ENCODE assay signal across 28 cellular contexts in genomic region chr12:122135437-122136031, GRCh38. TPM values are rescaled to one million over a fixed set of nuclear protein-coding genes. Genes with fewer than 3 reads are reported as not detected.
DNase-seq lines count a peak whose midpoint lies in the region; ATAC-seq, FAIRE-seq and TF ChIP-seq lines count a peak whose summit lies in the region.
"Had no signal": no experiment of that assay in that cellular context is flagged by ENCODE, and none has a peak within 500 bp of the region (broad histone marks: within the 10 kb centered on the region; RNA-seq: fewer than 3 reads in every experiment).

No MANE protein-coding gene starts in this region.

- H3K4me3 ChIP-seq in right cardiac atrium (ENCODE audit: low read length) = no peak overlapping the region
- H3K4me3 ChIP-seq in heart left ventricle = no peak overlapping the region
- H3K4me3 ChIP-seq in K562 = no peak overlapping the region
- no peak overlapping the region for H3K4me3 ChIP-seq in gastrocnemius medialis
- H3K4me3 ChIP-seq: A549 had no signal

- in situ Hi-C loops in K562 (cut with MboI) (no loop called here), gastrocnemius medialis (cut with MboI; ENCODE audit: low sequenced_read_pairs in 4 of 4) (loop anchor here in 1 of 4 donors (10.0 kb wide), 1 partner anchor 59 kb away; no protein-coding TSS in a partner anchor)

- no peak overlapping the region for H3K4me2 ChIP-seq in K562 (ENCODE audit: insufficient read depth, low read length)
- H3K4me2 ChIP-seq: A549, KMS-11 had no signal

- no peaks in the 10 kb centered on the region for H3K4me1 ChIP-seq in right cardiac atrium (ENCODE audit: control insufficient read depth, insufficient read depth, low read length)
- H3K4me1 ChIP-seq in heart left ventricle = no peaks in the 10 kb centered on the region
- peaks cover 0 to 13% of the 10 kb centered on the region in 2 experiments; a peak in 1 of 5 replicates for H3K4me1 ChIP-seq in K562 (replicated peaks in 1 of 2; ENCODE audit: control insufficient read depth in 2 of 2, insufficient read depth in 2 of 2, low read length in 2 of 2)
- H3K4me1 ChIP-seq in gastrocnemius medialis = peaks cover 2 to 6% of the 10 kb centered on the region in 2 donors
- H3K4me1 ChIP-seq: Caco-2 had no signal

- intact Hi-C loops in right cardiac atrium (cut with DNase I) = no loop called here
- intact Hi-C loops in heart left ventricle (cut with DNase I) = loop anchor here in 1 of 10 donors (10.0 kb wide), 1 partner anchor 59 kb away; no protein-coding TSS in a partner anchor
- intact Hi-C loops in K562 (cut with micrococcal nuclease) = no loop called here
- intact Hi-C loops in gastrocnemius medialis (cut with DNase I; ENCODE audit: low total_unique reads) = no loop called here
- intact Hi-C loops in head of caudate nucleus (cut with DNase I) = no loop called here

- no peak for TF ChIP-seq RAD21 in K562 (CRISPR knock-in tag; conservative IDR thresholded peaks at IDR 0.05 in 1 of 2, IDR thresholded peaks at IDR 0.05 in 1 of 2)

- no peaks in the 10 kb centered on the region for H3K9me1 ChIP-seq in K562 (ENCODE audit: control insufficient read depth, insufficient read depth, low read length)

- H3K4me1 Mint-ChIP-seq in endothelial cell (ENCODE audit: unreplicated experiment) = no peaks in the 10 kb centered on the region

- H3K27ac Mint-ChIP-seq in endothelial cell (ENCODE audit: unreplicated experiment) = peak overlapping the region; percentile 67
- H3K27ac Mint-ChIP-seq: CD8-positive, alpha-beta T cell had no signal

- POLR2A ChIA-PET in K562 (lab: Yijun Ruan, JAX) = interaction anchor here (0.6 to 1.0 kb wide), 3 partner anchors 10 to 333 kb away, joined by 3 to 4 read pairs (median 3); no protein-coding TSS in a partner anchor

- no peak for TF ChIP-seq POLR2A in heart left ventricle (IDR thresholded peaks at IDR 0.05)
- TF ChIP-seq POLR2A in K562 (conservative IDR thresholded peaks at IDR 0.05) = peak; percentile 22; the same call in 1 of the 2 replicates
- TF ChIP-seq POLR2A in gastrocnemius medialis (IDR thresholded peaks at IDR 0.05) = no peak

- TF ChIP-seq CTCF in heart left ventricle (IDR thresholded peaks at IDR 0.05) = no peak
- TF ChIP-seq CTCF in K562 (IDR thresholded peaks at IDR 0.05 in 2 of 3, conservative IDR thresholded peaks at IDR 0.05 in 1 of 3; ENCODE audit: insufficient read depth in 2 of 3, low read depth in 1 of 3, low read length in 3 of 3) = no peak
- TF ChIP-seq CTCF in endothelial cell (IDR thresholded peaks at IDR 0.05; ENCODE audit: unreplicated experiment) = no peak
- TF ChIP-seq CTCF in gastrocnemius medialis (IDR thresholded peaks at IDR 0.05 in 4 of 5, conservative IDR thresholded peaks at IDR 0.05 in 1 of 5) = no peak

- H3K79me2 ChIP-seq in K562 (ENCODE audit: control insufficient read depth, insufficient read depth, low read length) = no peaks in the 10 kb centered on the region

- H3K36me3 ChIP-seq in heart left ventricle (peaks cover 0 to 98% (median 76%) of the 10 kb centered on the region in 9 donors), K562 (ENCODE audit: control insufficient read depth, insufficient read depth, low read length) (peaks cover 86% of the 10 kb centered on the region), gastrocnemius medialis (peaks cover 0 to 90% of the 10 kb centered on the region in 2 donors)

- DNase-seq in right cardiac atrium = peak in 2 of 3 donors; percentile 40 to 48
- no peak for DNase-seq in heart left ventricle
- DNase-seq in K562 (ENCODE audit: extremely low read depth in 1 of 4, low spot score in 3 of 4) = no peak
- DNase-seq in endothelial cell (ENCODE audit: low spot score) = no peak
- DNase-seq in gastrocnemius medialis = no peak
- no peak for DNase-seq in head of caudate nucleus
- DNase-seq: AML-193; C1 segment of cervical spinal cord; Caco-2; CD8-positive, alpha-beta T cell; GOT3; HCEC 1CT; IMR-90; MM.1S; NCI-H1048; NCI-H1417; NCI-H1694; NCI-H2029 treated with DMSO at 0.1 percent for 48 hours; NCI-H2227 treated with DMSO at 0.1 percent for 48 hours; NCI-H69; RPMI8226; SHP77 had no signal

- CTCF ChIA-PET in K562 (lab: Yijun Ruan, JAX; ENCODE audit: low intra/inter-chr PET ratio) = no interaction called here

- BruUV-seq in K562 (replicated peaks; lab: Mats Ljungman, UMichigan) = no TSS peak

- H3K9me3 Mint-ChIP-seq in endothelial cell (ENCODE audit: unreplicated experiment) = no peaks in the 10 kb centered on the region
- H3K9me3 Mint-ChIP-seq: CD8-positive, alpha-beta T cell had no signal

- ATAC-seq in right cardiac atrium (no peak), heart left ventricle (no peak), K562 (no peak), gastrocnemius medialis (no peak), GM21717 (IDR thresholded peaks at IDR 0.05; ENCODE audit: unreplicated experiment) (no peak)
- ATAC-seq: A549; CD8-positive, alpha-beta T cell had no signal

- H3K4me3 Mint-ChIP-seq in endothelial cell (ENCODE audit: unreplicated experiment) = no peak overlapping the region
- H3K4me3 Mint-ChIP-seq: CD8-positive, alpha-beta T cell had no signal

- H4K20me1 ChIP-seq in K562 (replicated peaks; ENCODE audit: control insufficient read depth, insufficient read depth, low read length) = 0 out of 2 replicates have a peak, but pooled peaks cover 4% of the 10 kb centered on the region

- TF ChIP-seq EP300 in K562 (IDR thresholded peaks at IDR 0.05; ENCODE audit: low read length) = no peak

- no peak overlapping the region for H2AFZ ChIP-seq in K562 (ENCODE audit: low read depth, low read length)

- FAIRE-seq in K562 (lab: Jason Lieb, UNC) = no peak
- FAIRE-seq: A549, G401.6 had no signal

- 96% methylated on average over 18 of the region's 18 CpGs for WGBS in right cardiac atrium
- 96 to 98% (median 97%) methylated on average over 7 to 18 of the region's 18 CpGs for WGBS in heart left ventricle, 4 donors
- WGBS in K562 (ENCODE audit: insufficient coverage, low coverage, missing lambda C conversion rate) = 97% methylated on average over 16 of the region's 18 CpGs

- H3K36me3 Mint-ChIP-seq in endothelial cell (ENCODE audit: low read depth, unreplicated experiment) = peaks cover 34% of the 10 kb centered on the region

- no peaks in the 10 kb centered on the region for H3K9me3 ChIP-seq in right cardiac atrium (ENCODE audit: control insufficient read depth, low read length)
- no peaks in the 10 kb centered on the region for H3K9me3 ChIP-seq in heart left ventricle
- no peaks in the 10 kb centered on the region for H3K9me3 ChIP-seq in K562 (replicated peaks; ENCODE audit: control insufficient read depth, insufficient read depth, low read depth, low read length)
- H3K9me3 ChIP-seq in gastrocnemius medialis = no peaks in the 10 kb centered on the region
- H3K9me3 ChIP-seq: A549, Caco-2 had no signal

- no peaks in the 10 kb centered on the region for H3K27me3 ChIP-seq in right cardiac atrium (ENCODE audit: control insufficient read depth, insufficient read depth)
- no peaks in the 10 kb centered on the region for H3K27me3 ChIP-seq in heart left ventricle
- H3K27me3 ChIP-seq in K562 (ENCODE audit: control insufficient read depth in 2 of 2, insufficient read depth in 2 of 2, low read length in 2 of 2) = no peaks in the 10 kb centered on the region
- H3K27me3 ChIP-seq in gastrocnemius medialis = no peaks in the 10 kb centered on the region

- H3K9ac ChIP-seq in K562 (ENCODE audit: insufficient read depth in 1 of 2, low read depth in 2 of 2, low read length in 2 of 2) = peak overlapping the region in 1 of 2 experiments; percentile 70; a peak in 2 of 4 replicates
- H3K9ac ChIP-seq: KMS-11 had no signal

- H3K27me3 Mint-ChIP-seq in endothelial cell (ENCODE audit: unreplicated experiment) = peaks cover 16% of the 10 kb centered on the region

- H3K27ac ChIP-seq in right cardiac atrium (ENCODE audit: low read length) (no peak overlapping the region), heart left ventricle (no peak overlapping the region), K562 (ENCODE audit: extremely low read depth, low read depth, low read length) (no peak overlapping the region), gastrocnemius medialis (peak overlapping the region; percentile 0 to 39 (median 17))
- H3K27ac ChIP-seq: A549, KMS-11 had no signal

RNA-seq across cellular contexts. Expression of gene IL31, which starts 38.5 kb away (rescaled TPM):
- total RNA-seq in right cardiac atrium = not detected
- not detected for polyA plus RNA-seq in right cardiac atrium
- not detected for total RNA-seq in heart left ventricle
- polyA plus RNA-seq in heart left ventricle = not detected
- not detected in 2 replicates for total RNA-seq in K562 (2011; cell fraction: chromatin; rRNA removed; ENCODE audit: low replicate concordance)
- not detected in 2 replicates for total RNA-seq in K562 (2011; cell fraction: nucleolus; rRNA removed)
- total RNA-seq in K562 (2011; cell fraction: nucleoplasm; rRNA removed) = not detected in 2 replicates
- total RNA-seq in K562 (2014; rRNA removed) = not detected in 2 replicates
- not detected in 2 replicates for total RNA-seq in K562 (2014; rRNA removed; fragmentation: Illumina TruSeq; extraction: Trizol)
- not detected in 2 replicates for total RNA-seq in K562 (2015; rRNA removed; fragmentation: Illumina TruSeq; extraction: Trizol)
- total RNA-seq in K562 (2021) = not detected in 2 replicates
- polyA plus RNA-seq in K562 (2011; rRNA removed) = not detected in 2 replicates
- not detected in 2 replicates for polyA plus RNA-seq in K562 (2011; cell fraction: cytosol; rRNA removed)
- polyA plus RNA-seq in K562 (2011; cell fraction: nucleus; rRNA removed) = not detected in 2 replicates
- not detected in 2 replicates for polyA plus RNA-seq in K562 (2012)
- not detected in 2 replicates for polyA plus RNA-seq in K562 (2014; fragmentation: Illumina TruSeq; extraction: Trizol)
- polyA plus RNA-seq in K562 (2014; fragmentation: Nextera tagmentation; extraction: Ambion mirVana) = not detected
- not detected in 2 replicates for polyA plus RNA-seq in K562 (2014; rRNA removed)
- not detected in 2 replicates for polyA minus RNA-seq in K562 (2011; rRNA and poly(A)+ RNA removed)
- polyA minus RNA-seq in K562 (2011; cell fraction: cytosol; rRNA and poly(A)+ RNA removed) = not detected in 2 replicates
- not detected in 2 replicates for polyA minus RNA-seq in K562 (2011; cell fraction: nucleus; rRNA and poly(A)+ RNA removed)
- not detected for total RNA-seq in endothelial cell (ENCODE audit: unreplicated experiment)
- not detected for total RNA-seq in gastrocnemius medialis
- total RNA-seq: Caco-2; CD8-positive, alpha-beta T cell; IMR-90; NCI-H460; SK-MEL-5 had no signal
- polyA plus RNA-seq: A549, IMR-90 had no signal

RNA-seq across cellular contexts. Expression of gene LRRC43, which starts 47.4 kb away (rescaled TPM):
- total RNA-seq in right cardiac atrium (1 to 10 TPM in 2 of 4 donors, under 1 TPM in 2; 0.69 to 3.1 (median 1.3) TPM), heart left ventricle (1 to 10 TPM in 2 of 9 donors, under 1 TPM in 6, not detected in 1; 0.31 to 1.9 (median 0.92) TPM), K562 (2014; rRNA removed) (0.12 TPM in 1 of 2 replicates, not detected in the other), K562 (2014; rRNA removed; fragmentation: Illumina TruSeq; extraction: Trizol) (not detected in 2 replicates), K562 (2015; rRNA removed; fragmentation: Illumina TruSeq; extraction: Trizol) (not detected in 2 replicates), K562 (2021) (not detected in 2 replicates), endothelial cell (ENCODE audit: unreplicated experiment) (0.31 TPM), gastrocnemius medialis (not detected)
- polyA plus RNA-seq in right cardiac atrium (2.3 TPM), heart left ventricle (under 1 TPM; 0.15 to 0.38 TPM), K562 (2011; rRNA removed) (0.16 TPM in 1 of 2 replicates, not detected in the other), K562 (2014; fragmentation: Illumina TruSeq; extraction: Trizol) (not detected in 2 replicates), K562 (2014; fragmentation: Nextera tagmentation; extraction: Ambion mirVana) (not detected), K562 (2014; rRNA removed) (0.19 and 0.84 TPM in 2 replicates)
- not detected in 2 replicates for total RNA-seq in K562 (2011; cell fraction: chromatin; rRNA removed; ENCODE audit: low replicate concordance)
- not detected in 2 replicates for total RNA-seq in K562 (2011; cell fraction: nucleolus; rRNA removed)
- 0.81 TPM in 1 of 2 replicates, not detected in the other for total RNA-seq in K562 (2011; cell fraction: nucleoplasm; rRNA removed)
- 0.03 TPM in 1 of 2 replicates, not detected in the other for polyA plus RNA-seq in K562 (2011; cell fraction: cytosol; rRNA removed)
- not detected in 2 replicates for polyA plus RNA-seq in K562 (2011; cell fraction: nucleus; rRNA removed)
- polyA plus RNA-seq in K562 (2012) = 0.07 and 0.14 TPM in 2 replicates
- polyA minus RNA-seq in K562 (2011; rRNA and poly(A)+ RNA removed) = 0.11 and 0.12 TPM in 2 replicates
- not detected in 2 replicates for polyA minus RNA-seq in K562 (2011; cell fraction: cytosol; rRNA and poly(A)+ RNA removed)
- polyA minus RNA-seq in K562 (2011; cell fraction: nucleus; rRNA and poly(A)+ RNA removed) = not detected in 2 replicates
- total RNA-seq: NCI-H460, SK-MEL-5 had no signal

RNA-seq across cellular contexts. Expression of gene MLXIP, which starts 57.0 kb away (rescaled TPM):
- 10 to 100 TPM; 28.8 to 36.0 (median 33.9) TPM for total RNA-seq in right cardiac atrium
- polyA plus RNA-seq in right cardiac atrium = 26.4 TPM
- total RNA-seq in heart left ventricle = 10 to 100 TPM; 14.3 to 39.6 (median 22.7) TPM
- 10 to 100 TPM; 19.8 to 31.7 TPM for polyA plus RNA-seq in heart left ventricle
- 289 and 513 TPM in 2 replicates for total RNA-seq in K562 (2011; cell fraction: chromatin; rRNA removed; ENCODE audit: low replicate concordance)
- 197 and 203 TPM in 2 replicates for total RNA-seq in K562 (2011; cell fraction: nucleolus; rRNA removed)
- total RNA-seq in K562 (2011; cell fraction: nucleoplasm; rRNA removed) = 215 and 311 TPM in 2 replicates
- 14.7 and 36.9 TPM in 2 replicates for total RNA-seq in K562 (2014; rRNA removed)
- 13.8 and 18.1 TPM in 2 replicates for total RNA-seq in K562 (2014; rRNA removed; fragmentation: Illumina TruSeq; extraction: Trizol)
- 25.8 and 28.9 TPM in 2 replicates for total RNA-seq in K562 (2015; rRNA removed; fragmentation: Illumina TruSeq; extraction: Trizol)
- total RNA-seq in K562 (2021) = 65.8 and 66.3 TPM in 2 replicates
- 14.4 and 20.7 TPM in 2 replicates for polyA plus RNA-seq in K562 (2011; rRNA removed)
- polyA plus RNA-seq in K562 (2011; cell fraction: cytosol; rRNA removed) = 9.9 and 11.6 TPM in 2 replicates
- 78.1 and 99.4 TPM in 2 replicates for polyA plus RNA-seq in K562 (2011; cell fraction: nucleus; rRNA removed)
- 33.1 and 37.7 TPM in 2 replicates for polyA plus RNA-seq in K562 (2012)
- polyA plus RNA-seq in K562 (2014; fragmentation: Illumina TruSeq; extraction: Trizol) = 40.7 and 46.7 TPM in 2 replicates
- polyA plus RNA-seq in K562 (2014; fragmentation: Nextera tagmentation; extraction: Ambion mirVana) = 1 to 10 TPM; 2.2 to 3.8 TPM
- polyA plus RNA-seq in K562 (2014; rRNA removed) = 26.0 and 26.5 TPM in 2 replicates
- polyA minus RNA-seq in K562 (2011; rRNA and poly(A)+ RNA removed) = 20.9 and 23.5 TPM in 2 replicates
- 51.8 and 60.9 TPM in 2 replicates for polyA minus RNA-seq in K562 (2011; cell fraction: cytosol; rRNA and poly(A)+ RNA removed)
- polyA minus RNA-seq in K562 (2011; cell fraction: nucleus; rRNA and poly(A)+ RNA removed) = 61.8 and 88.5 TPM in 2 replicates
- 63.3 TPM for total RNA-seq in endothelial cell (ENCODE audit: unreplicated experiment)
- 10 to 100 TPM; 36.6 to 89.4 (median 79.7) TPM for total RNA-seq in gastrocnemius medialis

Comparison
In these comparisons a context has a peak if more than half of its experiments do, and no peak if none do; other contexts are left out.
1. DNase-seq: peak in right cardiac atrium (2 of 3); none in heart left ventricle (0 of 5), K562 (0 of 4), endothelial cell (single experiment), gastrocnemius medialis (0 of 2) and head of caudate nucleus (0 of 42).
2. H3K27ac ChIP-seq: peak in gastrocnemius medialis (4 of 4); none in right cardiac atrium (single experiment), heart left ventricle (0 of 12) and K562 (single experiment).